Comparison of ENCODE assay signal across 8 cellular contexts in the genomic region with DNA sequence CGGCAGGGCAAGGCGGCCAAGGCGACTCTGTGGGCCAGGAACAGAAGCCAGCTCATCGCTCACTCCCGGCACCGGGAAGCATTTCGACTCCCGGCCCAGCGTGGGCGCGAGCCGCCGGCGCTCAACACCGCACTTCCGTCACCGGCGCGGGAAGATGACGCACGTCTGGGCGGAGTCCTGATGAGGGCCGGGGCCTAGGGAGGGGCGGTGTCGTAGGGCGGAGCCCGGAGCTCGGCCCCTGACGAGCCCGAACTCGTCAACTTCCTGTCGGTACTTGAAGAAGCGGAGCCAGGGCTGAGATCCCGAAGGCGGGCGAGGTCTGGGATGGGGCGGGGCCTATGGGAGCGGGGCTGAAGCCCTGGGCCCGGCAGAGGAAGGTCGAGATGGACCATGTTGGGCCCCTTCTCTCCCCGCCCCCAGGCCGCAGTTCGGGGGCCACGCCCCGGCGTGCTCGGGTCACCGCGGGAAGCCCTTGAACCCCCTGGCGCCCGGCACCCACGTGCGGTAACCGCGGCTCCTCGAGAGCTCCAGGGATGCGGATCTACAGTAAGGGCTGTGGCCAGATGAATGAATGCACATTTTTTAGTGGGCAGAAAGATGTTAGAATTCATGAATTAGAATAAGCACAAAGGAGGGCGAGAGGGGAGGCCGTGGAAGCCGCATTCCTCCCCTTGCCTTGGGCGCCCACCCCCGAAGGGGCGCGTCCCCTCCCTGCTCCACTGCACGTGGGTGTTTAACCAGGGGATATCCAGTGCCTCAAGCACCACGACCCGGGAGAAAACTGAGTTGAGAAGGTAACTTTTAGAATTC. TPM values are rescaled to one million over a fixed set of nuclear protein-coding genes. Genes with fewer than 3 reads are reported as not detected.
DNase-seq lines count a peak whose midpoint lies in the region; ATAC-seq, FAIRE-seq and TF ChIP-seq lines count a peak whose summit lies in the region.

A gene with protein sequence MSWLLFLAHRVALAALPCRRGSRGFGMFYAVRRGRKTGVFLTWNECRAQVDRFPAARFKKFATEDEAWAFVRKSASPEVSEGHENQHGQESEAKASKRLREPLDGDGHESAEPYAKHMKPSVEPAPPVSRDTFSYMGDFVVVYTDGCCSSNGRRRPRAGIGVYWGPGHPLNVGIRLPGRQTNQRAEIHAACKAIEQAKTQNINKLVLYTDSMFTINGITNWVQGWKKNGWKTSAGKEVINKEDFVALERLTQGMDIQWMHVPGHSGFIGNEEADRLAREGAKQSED (minus strand): TSS at position 129 of the 810 bp plus-strand sequence. CDS start 73 bp downstream, at position 56.

- peaks cover 7% of the 10 kb centered on the region for H3K4me1 ChIP-seq in keratinocyte (ENCODE audit: control insufficient read depth, extremely low read depth, insufficient read depth, low read length)

- peak within 1 kb of the TSS; percentile 88 for H3K4me2 ChIP-seq in keratinocyte (ENCODE audit: control insufficient read depth, extremely low read depth, insufficient read depth, low read depth, low read length)

- peaks cover 21% of the 10 kb centered on the region for H3K4me1 Mint-ChIP-seq in chondrocyte (ENCODE audit: low read depth)

- no peaks in the 10 kb centered on the region for H3K9me1 ChIP-seq in keratinocyte (ENCODE audit: control insufficient read depth, extremely low read depth, insufficient read depth, low read length)

- dilution Hi-C loops in keratinocyte (cut with MboI; ENCODE audit: extremely low pct_ligation_motif_present, low sequenced_read_pairs): no loop called here

- peaks cover 15 to 17% of the 10 kb centered on the region in 2 experiments for H3K36me3 ChIP-seq in keratinocyte (ENCODE audit: control insufficient read depth in 2 of 2, extremely low read depth in 1 of 2, insufficient read depth in 2 of 2, low read length in 2 of 2)

- peak within 1 kb of the TSS; percentile 83 for H3K4me3 Mint-ChIP-seq in chondrocyte (ENCODE audit: unreplicated experiment)

- H3K9me3 Mint-ChIP-seq in chondrocyte (ENCODE audit: low read depth): no peaks in the 10 kb centered on the region

- no peaks in the 10 kb centered on the region for H4K20me1 ChIP-seq in keratinocyte (ENCODE audit: control insufficient read depth, extremely low read depth, insufficient read depth, low read length)

- peaks cover 33% of the 10 kb centered on the region for H3K79me2 ChIP-seq in keratinocyte (ENCODE audit: control insufficient read depth, insufficient read depth, low read length)

- H3K27me3 Mint-ChIP-seq in chondrocyte (ENCODE audit: low read depth): no peaks in the 10 kb centered on the region

- H2AFZ ChIP-seq in keratinocyte (ENCODE audit: control insufficient read depth, low read length): peak within 1 kb of the TSS; percentile 83

- peak; percentile 87 for TF ChIP-seq POLR2A in GM19193 (IDR thresholded peaks at IDR 0.05; ENCODE audit: extremely low read depth, insufficient read depth, insufficient read length)

- ATAC-seq in HG03439 (IDR thresholded peaks at IDR 0.05; ENCODE audit: unreplicated experiment): peak; percentile 97

- H3K9me3 ChIP-seq in keratinocyte (ENCODE audit: control insufficient read depth, low read depth, low read length): no peaks in the 10 kb centered on the region

- H3K27ac ChIP-seq in keratinocyte (ENCODE audit: control insufficient read depth, insufficient read depth, low read length): peak within 1 kb of the TSS; percentile 93

- peak within 1 kb of the TSS; percentile 97 for H3K27ac Mint-ChIP-seq in chondrocyte (ENCODE audit: unreplicated experiment)

- peaks cover 9% of the 10 kb centered on the region for H3K36me3 Mint-ChIP-seq in chondrocyte (ENCODE audit: low read depth)

- peak within 1 kb of the TSS; percentile 96 for H3K9ac ChIP-seq in keratinocyte (ENCODE audit: control insufficient read depth, extremely low read depth, insufficient read depth, low read length)

- no peaks in the 10 kb centered on the region for H3K27me3 ChIP-seq in keratinocyte (ENCODE audit: control insufficient read depth, extremely low read depth, insufficient read depth, low read length)

- peak; percentile 51 for FAIRE-seq in keratinocyte (lab: Jason Lieb, UNC)

- no peak for TF ChIP-seq CTCF in chondrocyte (IDR thresholded peaks at IDR 0.05)
- TF ChIP-seq CTCF in keratinocyte (optimal IDR thresholded peaks at IDR 0.05 in 1 of 3, IDR thresholded peaks at IDR 0.05 in 1 of 3, conservative IDR thresholded peaks at IDR 0.05 in 1 of 3; ENCODE audit: extremely low read depth in 1 of 3, insufficient read depth in 2 of 3, low read length in 3 of 3): no peak

- H3K4me3 ChIP-seq in keratinocyte (ENCODE audit: control insufficient read depth in 2 of 3, extremely low read depth in 1 of 3, insufficient read depth in 2 of 3, low read depth in 1 of 3, low read length in 3 of 3): peak within 1 kb of the TSS; percentile 85 to 96 (median 91)

- DNase-seq in AML-193 (lab: John Stamatoyannopoulos, UW) (peak; percentile 92 to 93), NCI-H510A treated with DMSO at 0.1 percent for 48 hours (lab: John Stamatoyannopoulos, UW) (peak; percentile 98), chondrocyte (ENCODE audit: low spot score) (peak; percentile 100), keratinocyte (ENCODE audit: low read depth, low spot score) (peak; percentile 90)
- DNase-seq in activated CD4-positive, alpha-beta T cell treated with anti-CD3 and anti-CD28 coated beads for 24 hours (ENCODE audit: low read depth in 2 of 2): peak; percentile 98 to 99
- peak; percentile 96 to 99 for DNase-seq in stimulated activated CD4-positive, alpha-beta T cell treated with anti-CD3 and anti-CD28 coated beads, Interleukin-15, amount 100 ng/mL, for 1 hour (ENCODE audit: low read depth in 1 of 2, low spot score in 1 of 2)

RNA-seq across cellular contexts. Expression of the gene that starts here (rescaled TPM):
- 28.9 to 32.7 TPM (median 29.2 TPM) in 3 replicates for total RNA-seq in chondrocyte
- polyA plus RNA-seq in keratinocyte: 11.2 to 17.3 TPM (median 15.3 TPM) in 3 replicates
- polyA plus RNA-seq in keratinocyte (2011; ENCODE audit: low read depth): 26.6 TPM
- 12.4 and 14.9 TPM in 2 replicates for polyA plus RNA-seq in keratinocyte (2011; cell fraction: cytosol; rRNA removed)
- polyA plus RNA-seq in keratinocyte (2011; cell fraction: nucleus; rRNA removed): 11.3 and 13.1 TPM in 2 replicates
- 12.2 and 27.7 TPM in 2 replicates for polyA plus RNA-seq in keratinocyte (2012; ENCODE audit: low replicate concordance)
- polyA minus RNA-seq in keratinocyte: 5.5 to 8.0 TPM (median 7.6 TPM) in 3 replicates
- 18.0 TPM for polyA minus RNA-seq in keratinocyte (2011; cell fraction: cytosol; rRNA and poly(A)+ RNA removed)
- 5.0 and 6.7 TPM in 2 replicates for polyA minus RNA-seq in keratinocyte (2011; cell fraction: nucleus; rRNA and poly(A)+ RNA removed)

Comparison
In these comparisons a context has a peak if more than half of its experiments do, and no peak if none do; other contexts are left out.
1. Peak in every context shown above with its lines: DNase-seq, ATAC-seq, H3K4me3 ChIP-seq and H3K27ac ChIP-seq.